In genomic region chr4:134278675-134279074, GRCh38 we compare ENCODE assay signal across 21 cellular contexts.
DNase-seq lines count a peak whose midpoint lies in the region; FAIRE-seq lines count a peak whose summit lies in the region.
"Had no signal": no experiment of that assay in that cellular context is flagged by ENCODE, and none has a peak within 500 bp of the region (broad histone marks: within the 10 kb centered on the region; RNA-seq: fewer than 3 reads in every experiment).

No MANE protein-coding gene starts in this region.

- H3K27ac ChIP-seq in small intestine (ENCODE audit: low read depth in 1 of 2, low read length in 1 of 2), result no peak overlapping the region
- H3K27ac ChIP-seq: BLaER1, SJSA1 had no signal

- no peaks in the 10 kb centered on the region for H3K4me1 ChIP-seq in small intestine (ENCODE audit: control insufficient read depth in 2 of 2, insufficient read depth in 1 of 2, low read depth in 1 of 2, low read length in 1 of 2)
- H3K4me1 ChIP-seq: BLaER1, SJSA1 had no signal

- H3K9me3 ChIP-seq in small intestine (ENCODE audit: control insufficient read depth, low read depth), result no peaks in the 10 kb centered on the region
- H3K9me3 ChIP-seq: BLaER1, MG63, SJSA1 had no signal

- WGBS in small intestine, 3 donors, result 64 to 73% (median 65%) methylated on average over 1 of the region's 1 CpG

- H3K4me3 ChIP-seq in small intestine (ENCODE audit: low read depth in 1 of 2, low read length in 2 of 2), result no peak overlapping the region
- H3K4me3 ChIP-seq: BLaER1, MG63, SJSA1 had no signal

- H3K36me3 ChIP-seq in small intestine (ENCODE audit: control insufficient read depth in 2 of 2, insufficient read depth in 2 of 2, low read length in 2 of 2), result no peaks in the 10 kb centered on the region
- H3K36me3 ChIP-seq: BLaER1, MG63, SJSA1 had no signal

- FAIRE-seq in HTR-8/SVneo (lab: Jason Lieb, UNC) (no peak), small intestine (lab: Jason Lieb, UNC) (peak; percentile 55)
- FAIRE-seq: D721Med, GM12891, H54 had no signal

- peak; percentile 55 for DNase-seq in EL
- peak; percentile 19 for DNase-seq in HTR-8/SVneo (ENCODE audit: insufficient read length, low spot score)
- DNase-seq in amniotic epithelial cell (ENCODE audit: low read depth), result peak; percentile 62
- DNase-seq in small intestine, result no peak
- DNase-seq in NCI-H1105 (lab: John Stamatoyannopoulos, UW), result no peak
- DNase-seq in activated effector memory CD4-positive, alpha-beta T cell treated with anti-CD3 and anti-CD28 coated beads, Interleukin-2, amount 50 U/mL, for 16 hours, result no peak
- DNase-seq in stimulated activated CD4-positive, alpha-beta T cell treated with anti-CD3 and anti-CD28 coated beads, Interleukin-4, amount 100 ng/mL, for 4 hours, result no peak
- DNase-seq in central memory CD4-positive, alpha-beta T cell, result no peak
- DNase-seq: CD4-positive, CD25-positive, alpha-beta regulatory T cell; GDM1; KBM-7; MG63; NCI-H2029 treated with DMSO at 0.1 percent for 48 hours; NCI-H526 treated with DMSO at 0.1 percent for 48 hours; Right ventricle myocardium superior; RPMI8226 had no signal

- H3K27me3 ChIP-seq in small intestine (ENCODE audit: control insufficient read depth in 2 of 2, insufficient read depth in 2 of 2, low read length in 2 of 2), result no peaks in the 10 kb centered on the region
- H3K27me3 ChIP-seq: BLaER1, MG63, SJSA1 had no signal

Comparison
In these comparisons a context has a peak if more than half of its experiments do, and no peak if none do; other contexts are left out.
1. DNase-seq: peak in EL (single experiment), HTR-8/SVneo (single experiment) and amniotic epithelial cell (single experiment); none in small intestine (single experiment), NCI-H1105 (single experiment), activated effector memory CD4-positive, alpha-beta T cell treated with anti-CD3 and anti-CD28 coated beads, Interleukin-2, amount 50 U/mL, for 16 hours (single experiment), stimulated activated CD4-positive, alpha-beta T cell treated with anti-CD3 and anti-CD28 coated beads, Interleukin-4, amount 100 ng/mL, for 4 hours (0 of 2) and central memory CD4-positive, alpha-beta T cell (single experiment).